Comparison of ENCODE assay signal across 8 cellular contexts in genomic region chr5:72298136-72298535, GRCh38. TPM values are rescaled to one million over a fixed set of nuclear protein-coding genes. Genes with fewer than 3 reads are reported as not detected.
A peak's percentile ranks its signal among the peaks of the same experiment; 100 is the strongest.
DNase-seq lines count a peak whose midpoint lies in the region; ATAC-seq and TF ChIP-seq lines count a peak whose summit lies in the region.
"Not testable (repeated sequence)": the region's sequence is repeated elsewhere in the genome, so short reads cannot be mapped to it uniquely, and the experiment has no call there.

No MANE protein-coding gene starts in this region.

- H3K4me1 Mint-ChIP-seq in stimulated activated naive CD8-positive, alpha-beta T cell treated with anti-CD3 and anti-CD28 coated beads, Interleukin-15, Interleukin-2, amounts not matched to agents 100 ng/mL and 50 ng/mL, for 24 hours (ENCODE audit: low read depth), result peaks cover 65% of the 10 kb centered on the region

- H3K9me3 Mint-ChIP-seq in stimulated activated naive CD8-positive, alpha-beta T cell treated with anti-CD3 and anti-CD28 coated beads, Interleukin-15, Interleukin-2, amounts not matched to agents 100 ng/mL and 50 ng/mL, for 24 hours, result not testable (repeated sequence)

- not testable (repeated sequence) for H3K27me3 Mint-ChIP-seq in stimulated activated naive CD8-positive, alpha-beta T cell treated with anti-CD3 and anti-CD28 coated beads, Interleukin-15, Interleukin-2, amounts not matched to agents 100 ng/mL and 50 ng/mL, for 24 hours

- peak; percentile 45 for DNase-seq in GM12864 (ENCODE audit: low read depth)
- DNase-seq in OCI-M1 (lab: John Stamatoyannopoulos, UW), result peak; percentile 34
- peak; percentile 56 for DNase-seq in fibroblast of villous mesenchyme (ENCODE audit: low read depth)

- ATAC-seq in GM18870 (IDR thresholded peaks at IDR 0.05; ENCODE audit: unreplicated experiment) (peak; percentile 59), GM21423 (IDR thresholded peaks at IDR 0.05; ENCODE audit: unreplicated experiment) (peak; percentile 41), HG02885 (IDR thresholded peaks at IDR 0.05; ENCODE audit: poor library complexity, unreplicated experiment) (peak; percentile 39), HG03457 (IDR thresholded peaks at IDR 0.05; ENCODE audit: unreplicated experiment) (peak; percentile 49)

- not testable (repeated sequence) for H3K4me3 Mint-ChIP-seq in stimulated activated naive CD8-positive, alpha-beta T cell treated with anti-CD3 and anti-CD28 coated beads, Interleukin-15, Interleukin-2, amounts not matched to agents 100 ng/mL and 50 ng/mL, for 24 hours

- peaks cover 89% of the 10 kb centered on the region for H3K36me3 Mint-ChIP-seq in stimulated activated naive CD8-positive, alpha-beta T cell treated with anti-CD3 and anti-CD28 coated beads, Interleukin-15, Interleukin-2, amounts not matched to agents 100 ng/mL and 50 ng/mL, for 24 hours (ENCODE audit: low read depth)

- not testable (repeated sequence) for TF ChIP-seq CTCF in GM12864 (IDR thresholded peaks at IDR 0.05; ENCODE audit: low read depth, low read length, missing control alignments); fibroblast of villous mesenchyme (IDR thresholded peaks at IDR 0.05; ENCODE audit: insufficient read depth, low read depth, low read length)

- peak overlapping the region; percentile 39; the same call in 1 of the 2 replicates for H3K4me3 ChIP-seq in GM12864 (ENCODE audit: low read depth, low read length)
- H3K4me3 ChIP-seq in fibroblast of villous mesenchyme (ENCODE audit: low read depth, low read length), result not testable (repeated sequence)

- peak overlapping the region; percentile 54 for H3K27ac Mint-ChIP-seq in stimulated activated naive CD8-positive, alpha-beta T cell treated with anti-CD3 and anti-CD28 coated beads, Interleukin-15, Interleukin-2, amounts not matched to agents 100 ng/mL and 50 ng/mL, for 24 hours

RNA-seq across cellular contexts. Expression of gene MRPS27, which starts 21.9 kb away (rescaled TPM):
- total RNA-seq in fibroblast of villous mesenchyme, result 66.7 and 88.5 TPM in 2 replicates

RNA-seq across cellular contexts. Expression of gene PTCD2, which starts 22.0 kb away (rescaled TPM):
- 7.7 and 11.7 TPM in 2 replicates for total RNA-seq in fibroblast of villous mesenchyme
